ENCODE assay signal across 1 cellular context in the genomic region with DNA sequence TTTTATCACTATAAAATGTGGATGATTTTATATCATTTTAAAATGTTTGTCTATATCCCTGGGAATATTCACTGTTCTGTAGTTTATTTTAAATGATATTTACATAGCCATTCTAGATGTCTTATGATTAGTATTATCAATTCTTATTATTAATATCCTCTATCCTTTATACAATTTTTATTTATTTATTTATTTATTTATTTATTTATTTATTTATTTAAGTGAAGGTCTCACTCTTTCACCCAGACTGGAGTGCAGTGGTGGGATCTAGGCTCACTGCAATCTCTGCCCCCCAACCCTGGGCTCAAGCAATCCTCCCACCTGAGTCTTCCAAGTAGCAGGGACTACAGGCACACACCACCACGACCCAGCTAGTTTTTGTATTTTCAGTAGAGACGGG.
A peak's percentile ranks its signal among the peaks of the same experiment; 100 is the strongest.
TF ChIP-seq lines count a peak whose summit lies in the region.

No MANE protein-coding gene starts in this region.

TF ChIP-seq in HEK293, 187 proteins besides CTCF, POLR2A, EP300 and RAD21 (continued from another document and continues in another):
- TF ChIP-seq ZNF580 (tag by site-specific recombination; IDR thresholded peaks at IDR 0.05), result peak; percentile 54; the same call in 1 of the 2 replicates
- TF ChIP-seq ZNF24 (tag by site-specific recombination; IDR thresholded peaks at IDR 0.05), result no peak
- TF ChIP-seq ZNF629 (tag by site-specific recombination; IDR thresholded peaks at IDR 0.05), result 0 out of 2 replicates have a peak, but pooled peaks have one; percentile 20
- no peak for TF ChIP-seq ZNF658 (tag by site-specific recombination; IDR thresholded peaks at IDR 0.05)
- TF ChIP-seq ZSCAN4 (tag by site-specific recombination; IDR thresholded peaks at IDR 0.05), result no peak
- TF ChIP-seq, protein P1, sequence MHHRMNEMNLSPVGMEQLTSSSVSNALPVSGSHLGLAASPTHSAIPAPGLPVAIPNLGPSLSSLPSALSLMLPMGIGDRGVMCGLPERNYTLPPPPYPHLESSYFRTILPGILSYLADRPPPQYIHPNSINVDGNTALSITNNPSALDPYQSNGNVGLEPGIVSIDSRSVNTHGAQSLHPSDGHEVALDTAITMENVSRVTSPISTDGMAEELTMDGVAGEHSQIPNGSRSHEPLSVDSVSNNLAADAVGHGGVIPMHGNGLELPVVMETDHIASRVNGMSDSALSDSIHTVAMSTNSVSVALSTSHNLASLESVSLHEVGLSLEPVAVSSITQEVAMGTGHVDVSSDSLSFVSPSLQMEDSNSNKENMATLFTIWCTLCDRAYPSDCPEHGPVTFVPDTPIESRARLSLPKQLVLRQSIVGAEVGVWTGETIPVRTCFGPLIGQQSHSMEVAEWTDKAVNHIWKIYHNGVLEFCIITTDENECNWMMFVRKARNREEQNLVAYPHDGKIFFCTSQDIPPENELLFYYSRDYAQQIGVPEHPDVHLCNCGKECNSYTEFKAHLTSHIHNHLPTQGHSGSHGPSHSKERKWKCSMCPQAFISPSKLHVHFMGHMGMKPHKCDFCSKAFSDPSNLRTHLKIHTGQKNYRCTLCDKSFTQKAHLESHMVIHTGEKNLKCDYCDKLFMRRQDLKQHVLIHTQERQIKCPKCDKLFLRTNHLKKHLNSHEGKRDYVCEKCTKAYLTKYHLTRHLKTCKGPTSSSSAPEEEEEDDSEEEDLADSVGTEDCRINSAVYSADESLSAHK (tag by site-specific recombination; IDR thresholded peaks at IDR 0.05), result no peak
- TF ChIP-seq ZNF555 (tag by site-specific recombination; conservative IDR thresholded peaks at IDR 0.05), result peak; percentile 67
- peak; percentile 77 for TF ChIP-seq ZNF426 (tag by site-specific recombination; IDR thresholded peaks at IDR 0.05)
- TF ChIP-seq ZNF138 (tag by site-specific recombination; IDR thresholded peaks at IDR 0.05; ENCODE audit: borderline replicate concordance), result 0 out of 2 replicates have a peak, but pooled peaks have one; percentile 24
- no peak for TF ChIP-seq ZNF747 (tag by site-specific recombination; IDR thresholded peaks at IDR 0.05)
- no peak for TF ChIP-seq HOXA7 (CRISPR knock-in tag; IDR thresholded peaks at IDR 0.05; ENCODE audit: borderline replicate concordance)
- TF ChIP-seq ZNF239 (tag by site-specific recombination; IDR thresholded peaks at IDR 0.05), result no peak
- no peak for TF ChIP-seq ZNF521 (tag by site-specific recombination; IDR thresholded peaks at IDR 0.05)
- TF ChIP-seq ZNF664 (tag by site-specific recombination; IDR thresholded peaks at IDR 0.05), result no peak
- no peak for TF ChIP-seq PRDM6 (tag by site-specific recombination; IDR thresholded peaks at IDR 0.05)
- no peak for TF ChIP-seq YY2 (tag by site-specific recombination; IDR thresholded peaks at IDR 0.05)
- no peak for TF ChIP-seq ZNF544 (tag by site-specific recombination; IDR thresholded peaks at IDR 0.05)
- no peak for TF ChIP-seq ZNF585B (tag by site-specific recombination; IDR thresholded peaks at IDR 0.05)
- TF ChIP-seq ZNF626 (tag by site-specific recombination; IDR thresholded peaks at IDR 0.05), result no peak
- no peak for TF ChIP-seq ZNF792 (tag by site-specific recombination; IDR thresholded peaks at IDR 0.05)
- TF ChIP-seq ZNF214 (tag by site-specific recombination; IDR thresholded peaks at IDR 0.05; ENCODE audit: borderline replicate concordance), result no peak
- TF ChIP-seq, protein P2, sequence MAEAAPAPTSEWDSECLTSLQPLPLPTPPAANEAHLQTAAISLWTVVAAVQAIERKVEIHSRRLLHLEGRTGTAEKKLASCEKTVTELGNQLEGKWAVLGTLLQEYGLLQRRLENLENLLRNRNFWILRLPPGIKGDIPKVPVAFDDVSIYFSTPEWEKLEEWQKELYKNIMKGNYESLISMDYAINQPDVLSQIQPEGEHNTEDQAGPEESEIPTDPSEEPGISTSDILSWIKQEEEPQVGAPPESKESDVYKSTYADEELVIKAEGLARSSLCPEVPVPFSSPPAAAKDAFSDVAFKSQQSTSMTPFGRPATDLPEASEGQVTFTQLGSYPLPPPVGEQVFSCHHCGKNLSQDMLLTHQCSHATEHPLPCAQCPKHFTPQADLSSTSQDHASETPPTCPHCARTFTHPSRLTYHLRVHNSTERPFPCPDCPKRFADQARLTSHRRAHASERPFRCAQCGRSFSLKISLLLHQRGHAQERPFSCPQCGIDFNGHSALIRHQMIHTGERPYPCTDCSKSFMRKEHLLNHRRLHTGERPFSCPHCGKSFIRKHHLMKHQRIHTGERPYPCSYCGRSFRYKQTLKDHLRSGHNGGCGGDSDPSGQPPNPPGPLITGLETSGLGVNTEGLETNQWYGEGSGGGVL (tag by site-specific recombination; IDR thresholded peaks at IDR 0.05), result no peak
- TF ChIP-seq, protein P3, sequence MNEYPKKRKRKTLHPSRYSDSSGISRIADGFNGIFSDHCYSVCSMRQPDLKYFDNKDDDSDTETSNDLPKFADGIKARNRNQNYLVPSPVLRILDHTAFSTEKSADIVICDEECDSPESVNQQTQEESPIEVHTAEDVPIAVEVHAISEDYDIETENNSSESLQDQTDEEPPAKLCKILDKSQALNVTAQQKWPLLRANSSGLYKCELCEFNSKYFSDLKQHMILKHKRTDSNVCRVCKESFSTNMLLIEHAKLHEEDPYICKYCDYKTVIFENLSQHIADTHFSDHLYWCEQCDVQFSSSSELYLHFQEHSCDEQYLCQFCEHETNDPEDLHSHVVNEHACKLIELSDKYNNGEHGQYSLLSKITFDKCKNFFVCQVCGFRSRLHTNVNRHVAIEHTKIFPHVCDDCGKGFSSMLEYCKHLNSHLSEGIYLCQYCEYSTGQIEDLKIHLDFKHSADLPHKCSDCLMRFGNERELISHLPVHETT (tag by site-specific recombination; IDR thresholded peaks at IDR 0.05), result no peak
- TF ChIP-seq ZNF707 (tag by site-specific recombination; IDR thresholded peaks at IDR 0.05), result no peak
- TF ChIP-seq, protein P4, sequence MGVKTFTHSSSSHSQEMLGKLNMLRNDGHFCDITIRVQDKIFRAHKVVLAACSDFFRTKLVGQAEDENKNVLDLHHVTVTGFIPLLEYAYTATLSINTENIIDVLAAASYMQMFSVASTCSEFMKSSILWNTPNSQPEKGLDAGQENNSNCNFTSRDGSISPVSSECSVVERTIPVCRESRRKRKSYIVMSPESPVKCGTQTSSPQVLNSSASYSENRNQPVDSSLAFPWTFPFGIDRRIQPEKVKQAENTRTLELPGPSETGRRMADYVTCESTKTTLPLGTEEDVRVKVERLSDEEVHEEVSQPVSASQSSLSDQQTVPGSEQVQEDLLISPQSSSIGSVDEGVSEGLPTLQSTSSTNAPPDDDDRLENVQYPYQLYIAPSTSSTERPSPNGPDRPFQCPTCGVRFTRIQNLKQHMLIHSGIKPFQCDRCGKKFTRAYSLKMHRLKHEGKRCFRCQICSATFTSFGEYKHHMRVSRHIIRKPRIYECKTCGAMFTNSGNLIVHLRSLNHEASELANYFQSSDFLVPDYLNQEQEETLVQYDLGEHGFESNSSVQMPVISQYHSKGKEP (tag by site-specific recombination; IDR thresholded peaks at IDR 0.05), result no peak
- TF ChIP-seq OVOL3 (tag by site-specific recombination; IDR thresholded peaks at IDR 0.05), result no peak
- TF ChIP-seq PRDM2 (tag by site-specific recombination; IDR thresholded peaks at IDR 0.05; ENCODE audit: borderline replicate concordance), result no peak
- peak; percentile 66 for TF ChIP-seq ZBTB11 (tag by site-specific recombination; conservative IDR thresholded peaks at IDR 0.05; ENCODE audit: low read depth)
- peak; percentile 18 for TF ChIP-seq ZNF654 (tag by site-specific recombination; IDR thresholded peaks at IDR 0.05; ENCODE audit: low read depth)
- 0 out of 2 replicates have a peak, but pooled peaks have one; percentile 41 for TF ChIP-seq ZBTB8A (tag by site-specific recombination; IDR thresholded peaks at IDR 0.05)
- TF ChIP-seq ZNF184 (tag by site-specific recombination; IDR thresholded peaks at IDR 0.05), result no peak
- no peak for TF ChIP-seq ZNF785 (tag by site-specific recombination; IDR thresholded peaks at IDR 0.05)
- TF ChIP-seq ZNF169 (tag by site-specific recombination; IDR thresholded peaks at IDR 0.05), result no peak
